ENCODE assay signal across 1 cellular context in the genomic region with DNA sequence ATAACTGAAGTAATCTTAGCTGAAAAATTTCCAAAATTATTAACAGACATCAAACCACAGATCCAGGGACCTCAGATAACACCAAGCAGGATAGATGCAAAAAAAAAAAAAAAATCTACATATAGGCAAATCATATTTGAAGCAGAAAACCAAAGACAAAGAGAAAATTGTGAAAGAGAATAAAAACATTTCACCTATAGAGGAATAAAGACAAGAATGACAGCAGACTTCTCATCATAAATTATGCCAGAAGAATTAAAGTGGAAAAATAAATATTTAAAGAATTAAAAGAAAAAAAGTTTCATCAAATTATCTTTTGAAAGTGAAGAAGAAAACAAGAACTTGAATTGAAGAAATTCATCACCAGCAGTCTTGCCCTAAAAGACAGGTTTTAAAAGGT.
TF ChIP-seq lines count a peak whose summit lies in the region.

No MANE protein-coding gene starts in this region.

TF ChIP-seq in HepG2, 621 proteins besides CTCF, POLR2A, EP300 and RAD21 (continued from another document):
- TF ChIP-seq ZNF317 (CRISPR knock-in tag; IDR thresholded peaks at IDR 0.05), result peak; percentile 96
